13 cellular contexts compared by ENCODE assay signal in the genomic region with DNA sequence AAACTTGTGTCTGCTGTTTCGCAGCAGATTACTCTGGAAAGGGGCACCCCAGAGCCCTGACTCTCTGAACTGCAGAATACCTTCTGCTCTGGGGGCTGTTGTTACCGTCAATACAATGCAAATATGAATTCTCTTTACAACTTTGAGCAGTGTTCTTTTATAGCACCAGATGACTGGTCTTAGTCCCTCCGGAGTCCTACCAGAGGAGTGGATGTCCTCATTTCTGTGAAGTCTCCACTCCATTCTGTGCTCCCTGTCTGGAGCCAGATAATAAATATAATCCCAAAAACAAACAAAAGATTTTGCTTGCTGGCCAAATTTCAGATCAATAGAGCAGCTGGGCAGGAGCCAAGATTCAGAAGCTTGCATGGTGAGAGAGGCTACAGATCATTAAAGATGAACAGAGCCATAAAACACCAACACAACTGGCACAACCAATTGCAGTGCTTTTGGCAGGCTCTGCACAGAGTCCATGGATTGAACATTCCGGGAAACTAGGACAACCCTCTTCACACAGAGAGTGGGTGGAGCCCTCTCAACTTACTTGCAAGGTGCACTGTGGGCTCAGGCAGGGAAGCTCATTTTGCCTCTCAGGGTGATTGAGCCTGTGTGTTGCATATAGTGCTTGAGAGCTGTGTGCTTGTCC.
A peak's percentile ranks its signal among the peaks of the same experiment; 100 is the strongest.
DNase-seq lines count a peak whose midpoint lies in the region; ATAC-seq and TF ChIP-seq lines count a peak whose summit lies in the region.
"Had no signal": no experiment of that assay in that cellular context is flagged by ENCODE, and none has a peak within 500 bp of the region (broad histone marks: within the 10 kb centered on the region; RNA-seq: fewer than 3 reads in every experiment).

No MANE protein-coding gene starts in this region.

- DNase-seq in HCT116 (ENCODE audit: low read depth, low spot score) = no peak
- DNase-seq in NCI-H2081 treated with DMSO at 0.1 percent for 48 hours (lab: John Stamatoyannopoulos, UW) = peak; percentile 87
- no peak for DNase-seq in WTC11 (ENCODE audit: low spot score)
- peak; percentile 70 for DNase-seq in renal cortical epithelial cell (ENCODE audit: low read depth)
- no peak for DNase-seq in GM13976 (ENCODE audit: low spot score)
- DNase-seq in HuH-7 (ENCODE audit: low spot score) = no peak
- DNase-seq: activated CD8-positive, alpha-beta memory T cell treated with anti-CD3 and anti-CD28 coated beads for 24 hours; cortex of kidney; foreskin keratinocyte; stimulated activated naive CD8-positive, alpha-beta T cell treated with anti-CD3 and anti-CD28 coated beads, Interleukin-15, Interleukin-2, amounts not matched to agents 100 U/mL and 50 U/mL, for 24 hours had no signal

- no peaks in the 10 kb centered on the region for H3K9me3 Mint-ChIP-seq in WTC11

- CTCF ChIA-PET in HCT116 (lab: Charles Lee) = no interaction called here
- CTCF ChIA-PET in WTC11 (lab: Charles Lee) = no interaction called here

- H3K27me3 Mint-ChIP-seq in WTC11 (ENCODE audit: low read depth) = no peaks in the 10 kb centered on the region

- no peak overlapping the region for H2AFZ ChIP-seq in HCT116 (ENCODE audit: low read depth, low read length, poor library complexity, severe bottlenecking)
- H2AFZ ChIP-seq: parathyroid adenoma had no signal

- H3K4me2 ChIP-seq in HCT116 (ENCODE audit: low read length) = no peak overlapping the region

- H3K4me3 ChIP-seq in HCT116 (replicated peaks in 1 of 2; ENCODE audit: low read depth in 1 of 2, low read length in 2 of 2) = no peak overlapping the region

- H3K27ac Mint-ChIP-seq in WTC11 = no peak overlapping the region

- no peaks in the 10 kb centered on the region for H3K79me2 ChIP-seq in HCT116 (ENCODE audit: insufficient read depth, low read length)
- H3K79me2 ChIP-seq: parathyroid adenoma had no signal

- intact Hi-C loops in HCT116 (cut with micrococcal nuclease) = no loop called here

- TF ChIP-seq POLR2A in HCT116 (IDR thresholded peaks at IDR 0.05; ENCODE audit: borderline replicate concordance, extremely low read depth, insufficient read depth, insufficient read length) = no peak

- TF ChIP-seq RAD21 in HCT116 (IDR thresholded peaks at IDR 0.05; ENCODE audit: low read depth) = no peak

- H4K20me1 ChIP-seq in HCT116 (ENCODE audit: insufficient read depth) = no peaks in the 10 kb centered on the region

- no peak overlapping the region for H3K9ac ChIP-seq in HCT116 (ENCODE audit: low read length)
- H3K9ac ChIP-seq: parathyroid adenoma had no signal

- H3K9me3 ChIP-seq in HCT116 (ENCODE audit: control insufficient read depth in 1 of 2, insufficient read depth in 1 of 2, low read depth in 1 of 2, low read length in 2 of 2) = no peaks in the 10 kb centered on the region

- H3K4me3 Mint-ChIP-seq in WTC11 = no peak overlapping the region

- no peaks in the 10 kb centered on the region for H3K9me2 ChIP-seq in HCT116 (ENCODE audit: insufficient read depth)

- ATAC-seq in HCT116 = peak; percentile 47; the same call in 1 of the 2 replicates
- ATAC-seq in WTC11 = peak; percentile 55
- ATAC-seq in HG03571 (IDR thresholded peaks at IDR 0.05; ENCODE audit: unreplicated experiment) = no peak
- ATAC-seq in HG03432 (IDR thresholded peaks at IDR 0.05; ENCODE audit: unreplicated experiment) = no peak
- ATAC-seq: foreskin keratinocyte; stimulated activated naive CD8-positive, alpha-beta T cell treated with anti-CD3 and anti-CD28 coated beads, Interleukin-15, Interleukin-2, amounts not matched to agents 100 U/mL and 50 U/mL, for 24 hours had no signal

- in situ Hi-C loops in GM13976 (cut with MboI; ENCODE audit: low sequenced_read_pairs, unreplicated experiment) = no loop called here

- H3K27ac ChIP-seq in HCT116 (ENCODE audit: low read depth, low read length) = no peak overlapping the region
- H3K27ac ChIP-seq: foreskin keratinocyte, parathyroid adenoma had no signal

- POLR2A ChIA-PET in HCT116 (lab: Charles Lee) (no interaction called here), WTC11 (lab: Charles Lee) (no interaction called here)

- H3K4me1 ChIP-seq in HCT116 (ENCODE audit: control insufficient read depth in 1 of 2, insufficient read depth in 2 of 2, low read length in 2 of 2) = peaks cover 0 to 8% of the 10 kb centered on the region in 2 experiments; a peak in 1 of 4 replicates
- H3K4me1 ChIP-seq: foreskin keratinocyte, parathyroid adenoma had no signal

- no peak for TF ChIP-seq CTCF in HCT116 (IDR thresholded peaks at IDR 0.05 in 2 of 3, conservative IDR thresholded peaks at IDR 0.05 in 1 of 3; ENCODE audit: borderline replicate concordance in 1 of 3, insufficient read depth in 1 of 3, low read depth in 2 of 3, low read length in 2 of 3)
- no peak for TF ChIP-seq CTCF in WTC11 (IDR thresholded peaks at IDR 0.05)
- TF ChIP-seq CTCF in GM13976 (IDR thresholded peaks at IDR 0.05; ENCODE audit: borderline replicate concordance, control extremely low read depth, extremely low read depth, insufficient read depth, missing control alignments) = no peak

- BruUV-seq in HCT116 (replicated peaks; lab: Mats Ljungman, UMichigan) = no TSS peak

- RAD21 ChIA-PET in HCT116 (lab: Charles Lee; ENCODE audit: low non-redundant PET in 1 of 2, low total read pairs in 2 of 2, uncharacterized antibody in 2 of 2, unreplicated experiment in 2 of 2) = no interaction called here

- no peaks in the 10 kb centered on the region for H3K36me3 Mint-ChIP-seq in WTC11

- H3K27me3 ChIP-seq in HCT116 (ENCODE audit: insufficient read depth, low read length) = no peaks in the 10 kb centered on the region
- H3K27me3 ChIP-seq: foreskin keratinocyte had no signal

- H3K36me3 ChIP-seq in HCT116 (ENCODE audit: control insufficient read depth in 1 of 2, insufficient read depth in 2 of 2, low read length in 2 of 2) = no peaks in the 10 kb centered on the region

- H3K4me1 Mint-ChIP-seq in WTC11 = 0 out of 2 replicates have a peak, but pooled peaks cover 4% of the 10 kb centered on the region

TF ChIP-seq in HCT116, 20 proteins besides CTCF, POLR2A, EP300 and RAD21:
- TF ChIP-seq SRF (IDR thresholded peaks at IDR 0.05; ENCODE audit: low read depth) = no peak
- TF ChIP-seq SP1 (IDR thresholded peaks at IDR 0.05; ENCODE audit: low read depth) = no peak

TF ChIP-seq in WTC11, 78 proteins besides CTCF, POLR2A, EP300 and RAD21:
- TF ChIP-seq, protein P1, sequence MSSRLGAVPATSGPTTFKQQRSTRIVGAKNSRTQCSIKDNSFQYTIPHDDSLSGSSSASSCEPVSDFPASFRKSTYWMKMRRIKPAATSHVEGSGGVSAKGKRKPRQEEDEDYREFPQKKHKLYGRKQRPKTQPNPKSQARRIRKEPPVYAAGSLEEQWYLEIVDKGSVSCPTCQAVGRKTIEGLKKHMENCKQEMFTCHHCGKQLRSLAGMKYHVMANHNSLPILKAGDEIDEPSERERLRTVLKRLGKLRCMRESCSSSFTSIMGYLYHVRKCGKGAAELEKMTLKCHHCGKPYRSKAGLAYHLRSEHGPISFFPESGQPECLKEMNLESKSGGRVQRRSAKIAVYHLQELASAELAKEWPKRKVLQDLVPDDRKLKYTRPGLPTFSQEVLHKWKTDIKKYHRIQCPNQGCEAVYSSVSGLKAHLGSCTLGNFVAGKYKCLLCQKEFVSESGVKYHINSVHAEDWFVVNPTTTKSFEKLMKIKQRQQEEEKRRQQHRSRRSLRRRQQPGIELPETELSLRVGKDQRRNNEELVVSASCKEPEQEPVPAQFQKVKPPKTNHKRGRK (CRISPR knock-in tag; IDR thresholded peaks at IDR 0.05; ENCODE audit: borderline replicate concordance) = no peak
- TF ChIP-seq, protein P2, sequence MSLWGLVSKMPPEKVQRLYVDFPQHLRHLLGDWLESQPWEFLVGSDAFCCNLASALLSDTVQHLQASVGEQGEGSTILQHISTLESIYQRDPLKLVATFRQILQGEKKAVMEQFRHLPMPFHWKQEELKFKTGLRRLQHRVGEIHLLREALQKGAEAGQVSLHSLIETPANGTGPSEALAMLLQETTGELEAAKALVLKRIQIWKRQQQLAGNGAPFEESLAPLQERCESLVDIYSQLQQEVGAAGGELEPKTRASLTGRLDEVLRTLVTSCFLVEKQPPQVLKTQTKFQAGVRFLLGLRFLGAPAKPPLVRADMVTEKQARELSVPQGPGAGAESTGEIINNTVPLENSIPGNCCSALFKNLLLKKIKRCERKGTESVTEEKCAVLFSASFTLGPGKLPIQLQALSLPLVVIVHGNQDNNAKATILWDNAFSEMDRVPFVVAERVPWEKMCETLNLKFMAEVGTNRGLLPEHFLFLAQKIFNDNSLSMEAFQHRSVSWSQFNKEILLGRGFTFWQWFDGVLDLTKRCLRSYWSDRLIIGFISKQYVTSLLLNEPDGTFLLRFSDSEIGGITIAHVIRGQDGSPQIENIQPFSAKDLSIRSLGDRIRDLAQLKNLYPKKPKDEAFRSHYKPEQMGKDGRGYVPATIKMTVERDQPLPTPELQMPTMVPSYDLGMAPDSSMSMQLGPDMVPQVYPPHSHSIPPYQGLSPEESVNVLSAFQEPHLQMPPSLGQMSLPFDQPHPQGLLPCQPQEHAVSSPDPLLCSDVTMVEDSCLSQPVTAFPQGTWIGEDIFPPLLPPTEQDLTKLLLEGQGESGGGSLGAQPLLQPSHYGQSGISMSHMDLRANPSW (CRISPR knock-in tag; conservative IDR thresholded peaks at IDR 0.05; ENCODE audit: low read depth) = no peak
- TF ChIP-seq TEAD4 (CRISPR knock-in tag; IDR thresholded peaks at IDR 0.05) (no peak), ETV6 (CRISPR knock-in tag; IDR thresholded peaks at IDR 0.05) (no peak), ZNF232 (CRISPR knock-in tag; IDR thresholded peaks at IDR 0.05) (no peak), GABPB1 (CRISPR knock-in tag; IDR thresholded peaks at IDR 0.05) (no peak)
- TF ChIP-seq, protein P3, sequence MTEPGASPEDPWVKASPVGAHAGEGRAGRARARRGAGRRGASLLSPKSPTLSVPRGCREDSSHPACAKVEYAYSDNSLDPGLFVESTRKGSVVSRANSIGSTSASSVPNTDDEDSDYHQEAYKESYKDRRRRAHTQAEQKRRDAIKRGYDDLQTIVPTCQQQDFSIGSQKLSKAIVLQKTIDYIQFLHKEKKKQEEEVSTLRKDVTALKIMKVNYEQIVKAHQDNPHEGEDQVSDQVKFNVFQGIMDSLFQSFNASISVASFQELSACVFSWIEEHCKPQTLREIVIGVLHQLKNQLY (CRISPR knock-in tag; IDR thresholded peaks at IDR 0.05) = no peak

Comparison
In these comparisons a context has a peak if more than half of its experiments do, and no peak if none do; other contexts are left out.
1. ATAC-seq: peak in HCT116 (single experiment) and WTC11 (single experiment); none in HG03571 (single experiment) and HG03432 (single experiment).
2. DNase-seq: peak in NCI-H2081 treated with DMSO at 0.1 percent for 48 hours (single experiment) and renal cortical epithelial cell (single experiment); none in HCT116 (single experiment), WTC11 (single experiment), GM13976 (single experiment) and HuH-7 (single experiment).